ENCODE assay signal across 16 cellular contexts in genomic region chr11:115928811-115929210, GRCh38.
DNase-seq lines count a peak whose midpoint lies in the region; ATAC-seq and TF ChIP-seq lines count a peak whose summit lies in the region.
"Had no signal": no experiment of that assay in that cellular context is flagged by ENCODE, and none has a peak within 500 bp of the region (broad histone marks: within the 10 kb centered on the region; RNA-seq: fewer than 3 reads in every experiment).

No MANE protein-coding gene starts in this region.

- no peak overlapping the region for H3K9ac ChIP-seq in KMS-11

- peak; percentile 55 for DNase-seq in NCI-H69 (lab: John Stamatoyannopoulos, UW)
- DNase-seq in WERI-Rb-1, result no peak
- DNase-seq in inferior parietal cortex (ENCODE audit: extremely low spot score), result no peak
- DNase-seq in naive thymus-derived CD4-positive, alpha-beta T cell, result no peak
- DNase-seq: C1 segment of cervical spinal cord; Calu3; CD4-positive, alpha-beta memory T cell; COR-L47; DMS79 treated with DMSO at 0.1 percent for 48 hours; GF-D8; H9 had no signal

- peak overlapping the region; percentile 81 for H3K27ac Mint-ChIP-seq in stimulated activated memory B cell treated with anti-CD40 and anti-IgM and Interleukin-4, amounts not matched to agents 10 μg/mL and 1 μg/mL and 100 μg/mL, for 72 hours
- H3K27ac Mint-ChIP-seq in naive thymus-derived CD4-positive, alpha-beta T cell, result no peak overlapping the region
- H3K27ac Mint-ChIP-seq: CD4-positive, alpha-beta memory T cell; GM23338; H9 had no signal

- CTCF ChIA-PET in naive thymus-derived CD4-positive, alpha-beta T cell (lab: Charles Lee), result no interaction called here

- H3K4me3 ChIP-seq in KMS-11 (IDR thresholded peaks at IDR 0.05; ENCODE audit: insufficient read depth, low read depth, low read length), result no peak overlapping the region
- no peak overlapping the region for H3K4me3 ChIP-seq in WERI-Rb-1 (ENCODE audit: low read depth, low read length)
- no peak overlapping the region for H3K4me3 ChIP-seq in naive thymus-derived CD4-positive, alpha-beta T cell (ENCODE audit: low read length)
- H3K4me3 ChIP-seq: GM23338 had no signal

- H3K36me3 Mint-ChIP-seq in stimulated activated memory B cell treated with anti-CD40 and anti-IgM and Interleukin-4, amounts not matched to agents 10 μg/mL and 1 μg/mL and 100 μg/mL, for 72 hours, result no peaks in the 10 kb centered on the region
- H3K36me3 Mint-ChIP-seq in naive thymus-derived CD4-positive, alpha-beta T cell, result no peaks in the 10 kb centered on the region
- H3K36me3 Mint-ChIP-seq: CD4-positive, alpha-beta memory T cell had no signal

- no peaks in the 10 kb centered on the region for H4K20me1 ChIP-seq in KMS-11 (ENCODE audit: insufficient read depth)

- no peaks in the 10 kb centered on the region for H3K36me3 ChIP-seq in KMS-11 (ENCODE audit: insufficient read depth)
- no peaks in the 10 kb centered on the region for H3K36me3 ChIP-seq in WERI-Rb-1
- no peaks in the 10 kb centered on the region for H3K36me3 ChIP-seq in naive thymus-derived CD4-positive, alpha-beta T cell (ENCODE audit: control insufficient read depth in 2 of 3, insufficient read depth in 3 of 3, low read length in 3 of 3)

- no peaks in the 10 kb centered on the region for H3K9me3 ChIP-seq in WERI-Rb-1 (ENCODE audit: severe bottlenecking)
- no peaks in the 10 kb centered on the region for H3K9me3 ChIP-seq in naive thymus-derived CD4-positive, alpha-beta T cell (ENCODE audit: control insufficient read depth in 2 of 3, low read length in 3 of 3)

- ATAC-seq in GM18505 (IDR thresholded peaks at IDR 0.05; ENCODE audit: unreplicated experiment), result no peak
- ATAC-seq in stimulated activated memory B cell treated with anti-CD40 and anti-IgM and Interleukin-4, amounts not matched to agents 10 μg/mL and 1 μg/mL and 100 μg/mL, for 72 hours, result no peak
- no peak for ATAC-seq in naive thymus-derived CD4-positive, alpha-beta T cell
- ATAC-seq: GM23338, HCT116 had no signal

- H3K27ac ChIP-seq in KMS-11 (no peak overlapping the region), WERI-Rb-1 (no peak overlapping the region)
- no peak overlapping the region for H3K27ac ChIP-seq in naive thymus-derived CD4-positive, alpha-beta T cell (ENCODE audit: low read depth, low read length)

- peak; percentile 12 for TF ChIP-seq POLR2A in GM18505 (IDR thresholded peaks at IDR 0.05; ENCODE audit: borderline replicate concordance, extremely low read depth, insufficient read depth, insufficient read length)

- H3K27me3 ChIP-seq in KMS-11 (ENCODE audit: insufficient read depth, low read depth), result no peaks in the 10 kb centered on the region
- H3K27me3 ChIP-seq in WERI-Rb-1 (ENCODE audit: insufficient read depth, low read depth, severe bottlenecking), result no peaks in the 10 kb centered on the region
- H3K27me3 ChIP-seq in naive thymus-derived CD4-positive, alpha-beta T cell (ENCODE audit: control insufficient read depth in 2 of 2, insufficient read depth in 2 of 2, low read length in 2 of 2), result no peaks in the 10 kb centered on the region

- no peak overlapping the region for H2AFZ ChIP-seq in KMS-11 (ENCODE audit: low read depth)
- H2AFZ ChIP-seq: GM23338 had no signal

- H3K4me1 Mint-ChIP-seq in stimulated activated memory B cell treated with anti-CD40 and anti-IgM and Interleukin-4, amounts not matched to agents 10 μg/mL and 1 μg/mL and 100 μg/mL, for 72 hours, result peaks cover 60% of the 10 kb centered on the region
- H3K4me1 Mint-ChIP-seq in naive thymus-derived CD4-positive, alpha-beta T cell, result peaks cover 0 to 5% (median 0%) of the 10 kb centered on the region in 7 donors
- H3K4me1 Mint-ChIP-seq: CD4-positive, alpha-beta memory T cell had no signal

- TF ChIP-seq CTCF in KMS-11 (conservative IDR thresholded peaks at IDR 0.05; ENCODE audit: low read depth, low read length) (no peak), WERI-Rb-1 (IDR thresholded peaks at IDR 0.05; ENCODE audit: low read depth, low read length) (no peak)

- intact Hi-C loops in naive thymus-derived CD4-positive, alpha-beta T cell (cut with micrococcal nuclease), result no loop called here

- peaks cover 4% of the 10 kb centered on the region for H3K9me3 Mint-ChIP-seq in stimulated activated memory B cell treated with anti-CD40 and anti-IgM and Interleukin-4, amounts not matched to agents 10 μg/mL and 1 μg/mL and 100 μg/mL, for 72 hours
- H3K9me3 Mint-ChIP-seq in naive thymus-derived CD4-positive, alpha-beta T cell, result peaks cover 0 to 8% (median 3%) of the 10 kb centered on the region in 11 donors
- H3K9me3 Mint-ChIP-seq: GM23338, H9 had no signal

- H3K4me3 Mint-ChIP-seq in stimulated activated memory B cell treated with anti-CD40 and anti-IgM and Interleukin-4, amounts not matched to agents 10 μg/mL and 1 μg/mL and 100 μg/mL, for 72 hours, result no peak overlapping the region
- no peak overlapping the region for H3K4me3 Mint-ChIP-seq in naive thymus-derived CD4-positive, alpha-beta T cell
- H3K4me3 Mint-ChIP-seq: CD4-positive, alpha-beta memory T cell; GM23338; H9 had no signal

- H3K4me1 ChIP-seq in KMS-11 (ENCODE audit: low read depth, poor library complexity, severe bottlenecking), result peaks cover 80% of the 10 kb centered on the region
- H3K4me1 ChIP-seq in naive thymus-derived CD4-positive, alpha-beta T cell (ENCODE audit: control insufficient read depth in 2 of 2, insufficient read depth in 2 of 2, low read length in 2 of 2), result no peaks in the 10 kb centered on the region

- H3K27me3 Mint-ChIP-seq in stimulated activated memory B cell treated with anti-CD40 and anti-IgM and Interleukin-4, amounts not matched to agents 10 μg/mL and 1 μg/mL and 100 μg/mL, for 72 hours, result no peaks in the 10 kb centered on the region
- H3K27me3 Mint-ChIP-seq in naive thymus-derived CD4-positive, alpha-beta T cell, result peaks cover 0 to 9% (median 5%) of the 10 kb centered on the region in 5 donors

- POLR2A ChIA-PET in naive thymus-derived CD4-positive, alpha-beta T cell (lab: Charles Lee), result no interaction called here

- H3K79me2 ChIP-seq in KMS-11 (ENCODE audit: insufficient read depth, low read depth), result no peaks in the 10 kb centered on the region

- peak overlapping the region; percentile 63; the same call in 1 of the 2 replicates for H3K4me2 ChIP-seq in KMS-11
- H3K4me2 ChIP-seq: GM23338 had no signal
